ENCODE assay signal across 7 cellular contexts in genomic region chr9:94403571-94403970, GRCh38.
DNase-seq lines count a peak whose midpoint lies in the region; ATAC-seq and TF ChIP-seq lines count a peak whose summit lies in the region.
"Not testable (repeated sequence)": the region's sequence is repeated elsewhere in the genome, so short reads cannot be mapped to it uniquely, and the experiment has no call there.

No MANE protein-coding gene starts in this region.

- 62 to 70% (median 65%) methylated on average over 3 of the region's 3 CpGs for WGBS in heart left ventricle, 4 donors

- H3K4me1 ChIP-seq in adipocyte (ENCODE audit: control insufficient read depth, insufficient read depth, low read length), result peaks cover 12% of the 10 kb centered on the region
- peaks cover 0 to 11% (median 4%) of the 10 kb centered on the region in 12 donors for H3K4me1 ChIP-seq in heart left ventricle
- not testable (repeated sequence) for H3K4me1 ChIP-seq in skeletal muscle tissue (ENCODE audit: control insufficient read depth in 3 of 3, insufficient read depth in 3 of 3, low read length in 3 of 3)

- H3K4me3 ChIP-seq in adipocyte (ENCODE audit: low read length); heart left ventricle; skeletal muscle tissue (ENCODE audit: low read length in 3 of 3): not testable (repeated sequence)

- not testable (repeated sequence) for H3K27me3 Mint-ChIP-seq in chondrocyte (ENCODE audit: low read depth)

- not testable (repeated sequence) for H3K9me3 ChIP-seq in adipocyte (ENCODE audit: control insufficient read depth, low read length); skeletal muscle tissue (ENCODE audit: control insufficient read depth in 3 of 3, low read length in 3 of 3)
- peaks cover 0 to 13% (median 0%) of the 10 kb centered on the region in 12 donors for H3K9me3 ChIP-seq in heart left ventricle

- peak overlapping the region; percentile 16 for H3K9ac ChIP-seq in adipocyte (ENCODE audit: low read length)
- H3K9ac ChIP-seq in skeletal muscle tissue (ENCODE audit: low read depth in 1 of 3, low read length in 3 of 3), result not testable (repeated sequence)

- TF ChIP-seq POLR2A in heart left ventricle (IDR thresholded peaks at IDR 0.05), result not testable (repeated sequence)

- H3K27me3 ChIP-seq in adipocyte (replicated peaks; ENCODE audit: control insufficient read depth, insufficient read depth, low read length); heart left ventricle; skeletal muscle tissue (ENCODE audit: control insufficient read depth in 3 of 3, insufficient read depth in 3 of 3, low read length in 3 of 3): not testable (repeated sequence)

- DNase-seq in EH (ENCODE audit: low read depth), result peak; percentile 4
- not testable (repeated sequence) for DNase-seq in adipocyte (ENCODE audit: low read depth); chondrocyte (ENCODE audit: low spot score); heart left ventricle
- peak; percentile 73 for DNase-seq in fibroblast of peridontal ligament (ENCODE audit: extremely low read depth)
- DNase-seq in myocyte (ENCODE audit: low read depth), result peak; percentile 27

- H3K27ac ChIP-seq in heart left ventricle, result peak overlapping the region in 6 of 12 donors; percentile 1 to 47 (median 26)
- peak overlapping the region; percentile 51 for H3K27ac ChIP-seq in skeletal muscle tissue (ENCODE audit: low read depth, low read length)

- peaks cover 33% of the 10 kb centered on the region for H3K4me1 Mint-ChIP-seq in chondrocyte (ENCODE audit: low read depth)

- not testable (repeated sequence) for H3K36me3 Mint-ChIP-seq in chondrocyte (ENCODE audit: low read depth)

- H3K9me3 Mint-ChIP-seq in chondrocyte (ENCODE audit: low read depth), result not testable (repeated sequence)

- H3K4me3 Mint-ChIP-seq in chondrocyte (ENCODE audit: unreplicated experiment), result not testable (repeated sequence)

- H3K36me3 ChIP-seq in adipocyte (ENCODE audit: control insufficient read depth, insufficient read depth, low read length, severe bottlenecking); heart left ventricle; skeletal muscle tissue (ENCODE audit: control insufficient read depth in 3 of 3, insufficient read depth in 3 of 3, low read length in 3 of 3): not testable (repeated sequence)

- ATAC-seq in heart left ventricle, result peak in 3 of 4 donors; percentile 62 to 75 (median 69)

- intact Hi-C loops in heart left ventricle (cut with DNase I), result not testable (repeated sequence)

- TF ChIP-seq CTCF in chondrocyte (IDR thresholded peaks at IDR 0.05); heart left ventricle (IDR thresholded peaks at IDR 0.05): not testable (repeated sequence)

- peak overlapping the region; percentile 68 for H3K27ac Mint-ChIP-seq in chondrocyte (ENCODE audit: unreplicated experiment)
